In genomic region chr19:49820125-49820524, GRCh38 we compare ENCODE assay signal across 11 cellular contexts. TPM values are rescaled to one million over a fixed set of nuclear protein-coding genes. Genes with fewer than 3 reads are reported as not detected.
DNase-seq lines count a peak whose midpoint lies in the region; ATAC-seq and TF ChIP-seq lines count a peak whose summit lies in the region.
"Had no signal": no experiment of that assay in that cellular context is flagged by ENCODE, and none has a peak within 500 bp of the region (broad histone marks: within the 10 kb centered on the region; RNA-seq: fewer than 3 reads in every experiment).

No MANE protein-coding gene starts in this region.

- H3K36me3 Mint-ChIP-seq in CD4-positive, CD25-positive, alpha-beta regulatory T cell, result peaks cover 8% of the 10 kb centered on the region
- peaks cover 8% of the 10 kb centered on the region for H3K36me3 Mint-ChIP-seq in stimulated activated memory B cell treated with anti-CD40 and anti-IgM and Interleukin-4, amounts not matched to agents 10 μg/mL and 1 μg/mL and 100 μg/mL, for 72 hours

- ATAC-seq in CD4-positive, CD25-positive, alpha-beta regulatory T cell (ENCODE audit: low read depth in 2 of 2), result no peak
- no peak for ATAC-seq in stimulated activated memory B cell treated with anti-CD40 and anti-IgM and Interleukin-4, amounts not matched to agents 10 μg/mL and 1 μg/mL and 100 μg/mL, for 72 hours
- no peak for ATAC-seq in GM21423 (IDR thresholded peaks at IDR 0.05; ENCODE audit: unreplicated experiment)
- ATAC-seq: gastroesophageal sphincter had no signal

- H3K4me1 Mint-ChIP-seq in CD4-positive, CD25-positive, alpha-beta regulatory T cell, result peaks cover 3 to 42% (median 19%) of the 10 kb centered on the region in 4 donors
- H3K4me1 Mint-ChIP-seq in stimulated activated memory B cell treated with anti-CD40 and anti-IgM and Interleukin-4, amounts not matched to agents 10 μg/mL and 1 μg/mL and 100 μg/mL, for 72 hours, result peaks cover 44% of the 10 kb centered on the region

- peak overlapping the region; percentile 95; the same call in 1 of the 2 replicates for H3K9ac ChIP-seq in GM23248

- H3K27ac Mint-ChIP-seq in CD4-positive, CD25-positive, alpha-beta regulatory T cell, result peak overlapping the region in 1 of 3 donors; percentile 31
- H3K27ac Mint-ChIP-seq in stimulated activated memory B cell treated with anti-CD40 and anti-IgM and Interleukin-4, amounts not matched to agents 10 μg/mL and 1 μg/mL and 100 μg/mL, for 72 hours, result no peak overlapping the region

- H3K27me3 Mint-ChIP-seq in CD4-positive, CD25-positive, alpha-beta regulatory T cell, result no peaks in the 10 kb centered on the region
- H3K27me3 Mint-ChIP-seq in stimulated activated memory B cell treated with anti-CD40 and anti-IgM and Interleukin-4, amounts not matched to agents 10 μg/mL and 1 μg/mL and 100 μg/mL, for 72 hours, result no peaks in the 10 kb centered on the region

- peak overlapping the region in 3 of 4 donors; percentile 13 to 90 (median 60) for H3K4me3 Mint-ChIP-seq in CD4-positive, CD25-positive, alpha-beta regulatory T cell
- no peak overlapping the region for H3K4me3 Mint-ChIP-seq in stimulated activated memory B cell treated with anti-CD40 and anti-IgM and Interleukin-4, amounts not matched to agents 10 μg/mL and 1 μg/mL and 100 μg/mL, for 72 hours

- no peaks in the 10 kb centered on the region for H3F3A ChIP-seq in GM23248 (ENCODE audit: insufficient read depth)

- no peak overlapping the region for H3K27ac ChIP-seq in CD4-positive, CD25-positive, alpha-beta regulatory T cell (ENCODE audit: insufficient read depth, low read length, poor library complexity, severe bottlenecking)
- H3K27ac ChIP-seq in GM23248 (no peak overlapping the region), hepatocyte (peak overlapping the region; percentile 97)
- H3K27ac ChIP-seq: coronary artery, gastroesophageal sphincter had no signal

- no peaks in the 10 kb centered on the region for H3K9me3 ChIP-seq in CD4-positive, CD25-positive, alpha-beta regulatory T cell (ENCODE audit: control insufficient read depth in 2 of 2, low read length in 2 of 2)
- H3K9me3 ChIP-seq in GM23248 (ENCODE audit: low read depth) (no peaks in the 10 kb centered on the region), hepatocyte (ENCODE audit: low read depth) (no peaks in the 10 kb centered on the region)
- H3K9me3 ChIP-seq: gastroesophageal sphincter, tibial nerve had no signal

- peaks cover 18% of the 10 kb centered on the region for H3K36me3 ChIP-seq in CD4-positive, CD25-positive, alpha-beta regulatory T cell (ENCODE audit: control insufficient read depth, insufficient read depth, low read length)
- H3K36me3 ChIP-seq in GM23248 (ENCODE audit: low read depth) (no peaks in the 10 kb centered on the region; the same call in 1 of the 2 replicates), hepatocyte (replicated peaks; ENCODE audit: insufficient read depth, low read depth) (no peaks in the 10 kb centered on the region)

- no peaks in the 10 kb centered on the region for H4K20me1 ChIP-seq in GM23248 (ENCODE audit: insufficient read depth)
- peaks cover 9% of the 10 kb centered on the region for H4K20me1 ChIP-seq in hepatocyte (ENCODE audit: insufficient read depth, poor library complexity, severe bottlenecking)

- H3K79me2 ChIP-seq in GM23248 (ENCODE audit: insufficient read depth) (peaks cover 64% of the 10 kb centered on the region), hepatocyte (peaks cover 66% of the 10 kb centered on the region)

- H3K9me2 ChIP-seq in GM23248 (ENCODE audit: insufficient read depth) (no peaks in the 10 kb centered on the region), hepatocyte (replicated peaks; ENCODE audit: insufficient read depth) (no peaks in the 10 kb centered on the region)

- no peak for DNase-seq in CD4-positive, CD25-positive, alpha-beta regulatory T cell
- no peak for DNase-seq in GM23248
- peak; percentile 93 for DNase-seq in OCI-M1 (lab: John Stamatoyannopoulos, UW)
- DNase-seq in hepatocyte (ENCODE audit: low spot score), result peak; percentile 79
- no peak for DNase-seq in HuH-7.5 (ENCODE audit: low spot score)
- no peak for DNase-seq in NK-92 treated with Interleukin-12 subunit alpha and Interleukin-12 subunit beta, amount 100 ng/mL, for 24 hours (lab: John Stamatoyannopoulos, UW)

- H3K9me3 Mint-ChIP-seq in CD4-positive, CD25-positive, alpha-beta regulatory T cell, result no peaks in the 10 kb centered on the region
- H3K9me3 Mint-ChIP-seq in stimulated activated memory B cell treated with anti-CD40 and anti-IgM and Interleukin-4, amounts not matched to agents 10 μg/mL and 1 μg/mL and 100 μg/mL, for 72 hours, result no peaks in the 10 kb centered on the region

- no peak overlapping the region for H3K4me3 ChIP-seq in CD4-positive, CD25-positive, alpha-beta regulatory T cell (ENCODE audit: low read depth, low read length)
- H3K4me3 ChIP-seq in GM23248, result no peak overlapping the region
- no peak overlapping the region for H3K4me3 ChIP-seq in hepatocyte
- H3K4me3 ChIP-seq: gastroesophageal sphincter had no signal

- H3K4me2 ChIP-seq in GM23248 (ENCODE audit: unreplicated experiment), result no peak overlapping the region
- peak overlapping the region; percentile 73 for H3K4me2 ChIP-seq in hepatocyte

- 77 to 78% methylated on average over 10 of the region's 10 CpGs for WGBS in GM23248 (ENCODE audit: low coverage in 1 of 2, low lambda C conversion rate in 2 of 2, missing lambda C conversion rate in 2 of 2), 2 experiments
- 38% methylated on average over 10 of the region's 10 CpGs for WGBS in hepatocyte (ENCODE audit: low lambda C conversion rate, missing lambda C conversion rate)

- no peak overlapping the region for H2AFZ ChIP-seq in GM23248
- H2AFZ ChIP-seq in hepatocyte, result no peak overlapping the region

- in situ Hi-C loops in GM23248 (cut with MboI), result no loop called here

- H3K27me3 ChIP-seq in CD4-positive, CD25-positive, alpha-beta regulatory T cell (ENCODE audit: control insufficient read depth, insufficient read depth, low read length), result no peaks in the 10 kb centered on the region
- H3K27me3 ChIP-seq in GM23248 (replicated peaks; ENCODE audit: insufficient read depth) (no peaks in the 10 kb centered on the region), hepatocyte (no peaks in the 10 kb centered on the region)
- H3K27me3 ChIP-seq: gastroesophageal sphincter, tibial nerve had no signal

- peaks cover 20% of the 10 kb centered on the region for H3K4me1 ChIP-seq in CD4-positive, CD25-positive, alpha-beta regulatory T cell (ENCODE audit: control insufficient read depth, insufficient read depth, low read length, poor library complexity, severe bottlenecking)
- H3K4me1 ChIP-seq in GM23248 (ENCODE audit: insufficient read depth) (peaks cover 6% of the 10 kb centered on the region; the same call in 1 of the 2 replicates), hepatocyte (ENCODE audit: insufficient read depth) (peaks cover 19% of the 10 kb centered on the region)

- TF ChIP-seq CTCF in hepatocyte (IDR thresholded peaks at IDR 0.05; ENCODE audit: poor library complexity), result no peak

RNA-seq across cellular contexts. Expression of gene MED25, which starts 2.0 kb away (rescaled TPM):
- 67.9 TPM for total RNA-seq in CD4-positive, CD25-positive, alpha-beta regulatory T cell
- polyA plus RNA-seq in CD4-positive, CD25-positive, alpha-beta regulatory T cell, result 10 to 100 TPM; 12.7 to 23.6 (median 19.9) TPM
- 21.8 and 24.2 TPM in 2 replicates for total RNA-seq in GM23248 (2014; rRNA removed; shearing (Covaris generic))
- polyA plus RNA-seq in GM23248 (2016; fragmentation: Nextera tagmentation; extraction: Ambion mirVana), result 17.4 and 21.9 TPM in 2 replicates
- total RNA-seq in hepatocyte, result 23.0 and 29.6 TPM in 2 replicates
- polyA plus RNA-seq in hepatocyte, result 83.9 and 100 TPM in 2 replicates

RNA-seq across cellular contexts. Expression of gene FUZ, which starts 7.0 kb away (rescaled TPM):
- 15.8 TPM for total RNA-seq in CD4-positive, CD25-positive, alpha-beta regulatory T cell
- 1 to 10 TPM; 4.0 to 8.4 (median 4.9) TPM for polyA plus RNA-seq in CD4-positive, CD25-positive, alpha-beta regulatory T cell
- total RNA-seq in GM23248 (2014; rRNA removed; shearing (Covaris generic)), result 17.7 and 21.1 TPM in 2 replicates
- polyA plus RNA-seq in GM23248 (2016; fragmentation: Nextera tagmentation; extraction: Ambion mirVana) (11.7 and 15.1 TPM in 2 replicates), hepatocyte (20.4 and 24.2 TPM in 2 replicates)
- total RNA-seq in hepatocyte, result 19.5 and 20.5 TPM in 2 replicates

RNA-seq across cellular contexts. Expression of gene PTOV1, which starts 30.8 kb away (rescaled TPM):
- total RNA-seq in CD4-positive, CD25-positive, alpha-beta regulatory T cell, result 116 TPM
- 10 to 100 TPM; 26.8 to 45.6 (median 34.2) TPM for polyA plus RNA-seq in CD4-positive, CD25-positive, alpha-beta regulatory T cell
- 53.1 and 88.0 TPM in 2 replicates for total RNA-seq in GM23248 (2014; rRNA removed; shearing (Covaris generic))
- 88.9 and 91.7 TPM in 2 replicates for polyA plus RNA-seq in GM23248 (2016; fragmentation: Nextera tagmentation; extraction: Ambion mirVana)
- 76.4 and 114 TPM in 2 replicates for total RNA-seq in hepatocyte
- polyA plus RNA-seq in hepatocyte, result 294 and 305 TPM in 2 replicates

RNA-seq across cellular contexts. Expression of gene PNKP, which starts 47.3 kb away (rescaled TPM):
- total RNA-seq in CD4-positive, CD25-positive, alpha-beta regulatory T cell, result 149 TPM
- polyA plus RNA-seq in CD4-positive, CD25-positive, alpha-beta regulatory T cell, result 10 to 100 TPM; 26.2 to 33.5 (median 28.2) TPM
- 31.5 and 35.9 TPM in 2 replicates for total RNA-seq in GM23248 (2014; rRNA removed; shearing (Covaris generic))
- polyA plus RNA-seq in GM23248 (2016; fragmentation: Nextera tagmentation; extraction: Ambion mirVana), result 32.7 and 42.2 TPM in 2 replicates
- total RNA-seq in hepatocyte, result 16.1 and 27.0 TPM in 2 replicates
- polyA plus RNA-seq in hepatocyte, result 68.6 and 84.4 TPM in 2 replicates

RNA-seq across cellular contexts. Expression of gene AP2A1, which starts 53.3 kb away (rescaled TPM):
- 49.5 TPM for total RNA-seq in CD4-positive, CD25-positive, alpha-beta regulatory T cell
- 1 to 10 TPM; 5.2 to 7.4 (median 5.6) TPM for polyA plus RNA-seq in CD4-positive, CD25-positive, alpha-beta regulatory T cell
- 118 and 124 TPM in 2 replicates for total RNA-seq in GM23248 (2014; rRNA removed; shearing (Covaris generic))
- polyA plus RNA-seq in GM23248 (2016; fragmentation: Nextera tagmentation; extraction: Ambion mirVana) (64.2 and 64.9 TPM in 2 replicates), hepatocyte (60.4 and 62.1 TPM in 2 replicates)
- total RNA-seq in hepatocyte, result 59.3 and 64.8 TPM in 2 replicates

Comparison
In these comparisons a context has a peak if more than half of its experiments do, and no peak if none do; other contexts are left out.
1. DNase-seq: peak in OCI-M1 (single experiment) and hepatocyte (single experiment); none in CD4-positive, CD25-positive, alpha-beta regulatory T cell (0 of 3), GM23248 (single experiment), HuH-7.5 (single experiment) and NK-92 treated with Interleukin-12 subunit alpha and Interleukin-12 subunit beta, amount 100 ng/mL, for 24 hours (single experiment).